Comparison of ENCODE assay signal across 21 cellular contexts in the genomic region with DNA sequence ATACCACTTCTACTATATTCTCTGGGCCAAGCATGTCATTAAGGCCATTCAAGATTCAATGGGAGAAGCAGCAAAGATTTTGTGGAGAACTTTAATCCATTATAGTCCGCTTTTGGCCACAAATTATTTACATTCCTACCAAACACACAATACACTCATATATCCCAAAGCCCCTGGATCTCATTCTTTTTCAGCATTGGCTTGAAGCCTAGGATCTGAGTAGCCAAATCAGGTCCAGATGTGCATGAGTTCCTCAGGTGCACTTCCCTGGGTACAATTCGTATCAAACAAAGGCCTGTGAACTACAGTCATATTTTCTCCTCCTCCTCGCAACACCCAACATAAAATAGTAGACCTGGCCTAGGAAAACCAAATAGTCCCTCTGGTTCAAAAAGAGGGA.
A peak's percentile ranks its signal among the peaks of the same experiment; 100 is the strongest.
DNase-seq lines count a peak whose midpoint lies in the region; ATAC-seq and TF ChIP-seq lines count a peak whose summit lies in the region.
"Had no signal": no experiment of that assay in that cellular context is flagged by ENCODE, and none has a peak within 500 bp of the region (broad histone marks: within the 10 kb centered on the region; RNA-seq: fewer than 3 reads in every experiment).

No MANE protein-coding gene starts in this region.

- peaks cover 7% of the 10 kb centered on the region for H3K36me3 Mint-ChIP-seq in nephron (ENCODE audit: low read depth)
- H3K36me3 Mint-ChIP-seq: CD4-positive, CD25-positive, alpha-beta regulatory T cell had no signal

- no peak overlapping the region for H3K4me2 ChIP-seq in mesendoderm (ENCODE audit: low read length)
- H3K4me2 ChIP-seq: GM23338 had no signal

- no peaks in the 10 kb centered on the region for H3K79me2 ChIP-seq in mesendoderm (ENCODE audit: control insufficient read depth, insufficient read depth, low read length)

- H3K27me3 Mint-ChIP-seq in nephron (ENCODE audit: low read depth) = no peaks in the 10 kb centered on the region
- H3K27me3 Mint-ChIP-seq: CD4-positive, CD25-positive, alpha-beta regulatory T cell had no signal

- no peak overlapping the region for H2AK5ac ChIP-seq in mesendoderm (ENCODE audit: low read length)

- TF ChIP-seq CTCF in AG10803 (conservative IDR thresholded peaks at IDR 0.05; ENCODE audit: low read length) (no peak), fibroblast of mammary gland (conservative IDR thresholded peaks at IDR 0.05; ENCODE audit: control insufficient read depth, insufficient read depth, low read depth, low read length) (no peak), nephron (IDR thresholded peaks at IDR 0.05; ENCODE audit: unreplicated experiment in 3 of 3) (no peak)

- H3K18ac ChIP-seq in mesendoderm (ENCODE audit: low read length) = no peak overlapping the region

- no peak overlapping the region for H2BK120ac ChIP-seq in mesendoderm (ENCODE audit: low read depth, low read length)

- H3K4ac ChIP-seq in mesendoderm (ENCODE audit: low read depth, low read length) = no peak overlapping the region

- no peak overlapping the region for H3K56ac ChIP-seq in mesendoderm (ENCODE audit: low read length)

- H3K27ac ChIP-seq in mesendoderm (ENCODE audit: low read depth, low read length) = no peak overlapping the region
- H3K27ac ChIP-seq: 22Rv1 had no signal

- peaks cover 3% of the 10 kb centered on the region for H3K9me3 Mint-ChIP-seq in nephron
- H3K9me3 Mint-ChIP-seq: GM23338, HFFc6 had no signal

- H3K9ac ChIP-seq in mesendoderm (ENCODE audit: low read length) = no peak overlapping the region

- H3K4me3 ChIP-seq in AG10803 (ENCODE audit: low read length) (no peak overlapping the region), fibroblast of mammary gland (ENCODE audit: control insufficient read depth, low read depth, low read length) (no peak overlapping the region), mesendoderm (ENCODE audit: low read length) (no peak overlapping the region)
- H3K4me3 ChIP-seq: GM12878, GM23338 had no signal

- ATAC-seq in SK-N-SH treated with all-trans-retinoic acid at 6 μM for 48 hours = peak; percentile 45
- ATAC-seq: GM12878, GM23338, HepG2 had no signal

- DNase-seq in AG10803 (ENCODE audit: low read depth) = peak; percentile 22
- DNase-seq in fibroblast of mammary gland (ENCODE audit: low read depth) = peak; percentile 6
- DNase-seq in SKM-1 treated with dmso at 0.1 percent for 144 hours (lab: John Stamatoyannopoulos, UW; ENCODE audit: unreplicated experiment) = no peak
- no peak for DNase-seq in 8988T
- DNase-seq in mesendoderm = no peak
- DNase-seq: BE2C; C1 segment of cervical spinal cord; CD4-positive, CD25-positive, alpha-beta regulatory T cell; CD8-positive, alpha-beta memory T cell; COR-L47; DMS 273 treated with DMSO at 0.1 percent for 48 hours; DMS53; DND-41; HCEC 1CT; HFFc6 had no signal

- no peaks in the 10 kb centered on the region for H3K4me1 ChIP-seq in mesendoderm (ENCODE audit: control insufficient read depth, low read depth, low read length)

- no peaks in the 10 kb centered on the region for H3K27me3 ChIP-seq in mesendoderm (ENCODE audit: insufficient read depth, low read length, poor library complexity)
- H3K27me3 ChIP-seq: BE2C had no signal

- H4K8ac ChIP-seq in mesendoderm (ENCODE audit: low read depth, low read length) = no peak overlapping the region

- no CpG with 5 or more reads among the region's 3 CpGs for WGBS in mesendoderm (ENCODE audit: extremely low coverage, insufficient coverage, low lambda C conversion rate)

- no peak overlapping the region for H3K4me3 Mint-ChIP-seq in nephron
- H3K4me3 Mint-ChIP-seq: CD4-positive, CD25-positive, alpha-beta regulatory T cell; CD8-positive, alpha-beta memory T cell; GM23338; HFFc6 had no signal

- peak overlapping the region; percentile 38 to 82 (median 43) for H3K27ac Mint-ChIP-seq in nephron
- H3K27ac Mint-ChIP-seq: CD4-positive, CD25-positive, alpha-beta regulatory T cell; CD8-positive, alpha-beta memory T cell; GM23338; HFFc6 had no signal

- H2BK5ac ChIP-seq in mesendoderm (ENCODE audit: low read length) = no peak overlapping the region

- H3K79me1 ChIP-seq in mesendoderm (ENCODE audit: low read length) = no peaks in the 10 kb centered on the region

- peaks cover 27% of the 10 kb centered on the region for H3K4me1 Mint-ChIP-seq in nephron
- H3K4me1 Mint-ChIP-seq: CD4-positive, CD25-positive, alpha-beta regulatory T cell; CD8-positive, alpha-beta memory T cell had no signal

- H3K36me3 ChIP-seq in mesendoderm (ENCODE audit: control insufficient read depth, insufficient read depth, low read length) = no peaks in the 10 kb centered on the region
- H3K36me3 ChIP-seq: BE2C had no signal

- no peak overlapping the region for H3K23ac ChIP-seq in mesendoderm (ENCODE audit: low read length)

- H4K5ac ChIP-seq in mesendoderm (ENCODE audit: low read length) = no peak overlapping the region

- no peak overlapping the region for H2BK15ac ChIP-seq in mesendoderm (replicated peaks; ENCODE audit: low read depth)

TF ChIP-seq in SK-N-SH treated with all-trans-retinoic acid at 6 μM for 48 hours, 23 proteins besides CTCF, POLR2A, EP300 and RAD21 (continues in another document):
- TF ChIP-seq, protein P1, sequence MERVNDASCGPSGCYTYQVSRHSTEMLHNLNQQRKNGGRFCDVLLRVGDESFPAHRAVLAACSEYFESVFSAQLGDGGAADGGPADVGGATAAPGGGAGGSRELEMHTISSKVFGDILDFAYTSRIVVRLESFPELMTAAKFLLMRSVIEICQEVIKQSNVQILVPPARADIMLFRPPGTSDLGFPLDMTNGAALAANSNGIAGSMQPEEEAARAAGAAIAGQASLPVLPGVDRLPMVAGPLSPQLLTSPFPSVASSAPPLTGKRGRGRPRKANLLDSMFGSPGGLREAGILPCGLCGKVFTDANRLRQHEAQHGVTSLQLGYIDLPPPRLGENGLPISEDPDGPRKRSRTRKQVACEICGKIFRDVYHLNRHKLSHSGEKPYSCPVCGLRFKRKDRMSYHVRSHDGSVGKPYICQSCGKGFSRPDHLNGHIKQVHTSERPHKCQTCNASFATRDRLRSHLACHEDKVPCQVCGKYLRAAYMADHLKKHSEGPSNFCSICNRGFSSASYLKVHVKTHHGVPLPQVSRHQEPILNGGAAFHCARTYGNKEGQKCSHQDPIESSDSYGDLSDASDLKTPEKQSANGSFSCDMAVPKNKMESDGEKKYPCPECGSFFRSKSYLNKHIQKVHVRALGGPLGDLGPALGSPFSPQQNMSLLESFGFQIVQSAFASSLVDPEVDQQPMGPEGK (CRISPR knock-in tag; IDR thresholded peaks at IDR 0.05; ENCODE audit: borderline replicate concordance) = no peak
- TF ChIP-seq, protein P2, sequence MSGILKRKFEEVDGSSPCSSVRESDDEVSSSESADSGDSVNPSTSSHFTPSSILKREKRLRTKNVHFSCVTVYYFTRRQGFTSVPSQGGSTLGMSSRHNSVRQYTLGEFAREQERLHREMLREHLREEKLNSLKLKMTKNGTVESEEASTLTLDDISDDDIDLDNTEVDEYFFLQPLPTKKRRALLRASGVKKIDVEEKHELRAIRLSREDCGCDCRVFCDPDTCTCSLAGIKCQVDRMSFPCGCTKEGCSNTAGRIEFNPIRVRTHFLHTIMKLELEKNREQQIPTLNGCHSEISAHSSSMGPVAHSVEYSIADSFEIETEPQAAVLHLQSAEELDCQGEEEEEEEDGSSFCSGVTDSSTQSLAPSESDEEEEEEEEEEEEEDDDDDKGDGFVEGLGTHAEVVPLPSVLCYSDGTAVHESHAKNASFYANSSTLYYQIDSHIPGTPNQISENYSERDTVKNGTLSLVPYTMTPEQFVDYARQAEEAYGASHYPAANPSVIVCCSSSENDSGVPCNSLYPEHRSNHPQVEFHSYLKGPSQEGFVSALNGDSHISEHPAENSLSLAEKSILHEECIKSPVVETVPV (CRISPR knock-in tag; IDR thresholded peaks at IDR 0.05) = no peak
- TF ChIP-seq, protein P3, sequence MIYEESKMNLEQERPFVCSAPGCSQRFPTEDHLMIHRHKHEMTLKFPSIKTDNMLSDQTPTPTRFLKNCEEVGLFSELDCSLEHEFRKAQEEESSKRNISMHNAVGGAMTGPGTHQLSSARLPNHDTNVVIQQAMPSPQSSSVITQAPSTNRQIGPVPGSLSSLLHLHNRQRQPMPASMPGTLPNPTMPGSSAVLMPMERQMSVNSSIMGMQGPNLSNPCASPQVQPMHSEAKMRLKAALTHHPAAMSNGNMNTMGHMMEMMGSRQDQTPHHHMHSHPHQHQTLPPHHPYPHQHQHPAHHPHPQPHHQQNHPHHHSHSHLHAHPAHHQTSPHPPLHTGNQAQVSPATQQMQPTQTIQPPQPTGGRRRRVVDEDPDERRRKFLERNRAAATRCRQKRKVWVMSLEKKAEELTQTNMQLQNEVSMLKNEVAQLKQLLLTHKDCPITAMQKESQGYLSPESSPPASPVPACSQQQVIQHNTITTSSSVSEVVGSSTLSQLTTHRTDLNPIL (CRISPR knock-in tag; IDR thresholded peaks at IDR 0.05; ENCODE audit: low read depth) = no peak
- TF ChIP-seq TOX (CRISPR knock-in tag; IDR thresholded peaks at IDR 0.05; ENCODE audit: borderline replicate concordance) (no peak), OSR1 (CRISPR knock-in tag; IDR thresholded peaks at IDR 0.05) (no peak), ZC3H10 (CRISPR knock-in tag; IDR thresholded peaks at IDR 0.05) (no peak), ARNTL (CRISPR knock-in tag; IDR thresholded peaks at IDR 0.05; ENCODE audit: borderline replicate concordance, low read depth) (no peak), CSDC2 (CRISPR knock-in tag; IDR thresholded peaks at IDR 0.05) (no peak), BACH2 (CRISPR knock-in tag; IDR thresholded peaks at IDR 0.05; ENCODE audit: borderline replicate concordance) (no peak)
- TF ChIP-seq, protein P4, sequence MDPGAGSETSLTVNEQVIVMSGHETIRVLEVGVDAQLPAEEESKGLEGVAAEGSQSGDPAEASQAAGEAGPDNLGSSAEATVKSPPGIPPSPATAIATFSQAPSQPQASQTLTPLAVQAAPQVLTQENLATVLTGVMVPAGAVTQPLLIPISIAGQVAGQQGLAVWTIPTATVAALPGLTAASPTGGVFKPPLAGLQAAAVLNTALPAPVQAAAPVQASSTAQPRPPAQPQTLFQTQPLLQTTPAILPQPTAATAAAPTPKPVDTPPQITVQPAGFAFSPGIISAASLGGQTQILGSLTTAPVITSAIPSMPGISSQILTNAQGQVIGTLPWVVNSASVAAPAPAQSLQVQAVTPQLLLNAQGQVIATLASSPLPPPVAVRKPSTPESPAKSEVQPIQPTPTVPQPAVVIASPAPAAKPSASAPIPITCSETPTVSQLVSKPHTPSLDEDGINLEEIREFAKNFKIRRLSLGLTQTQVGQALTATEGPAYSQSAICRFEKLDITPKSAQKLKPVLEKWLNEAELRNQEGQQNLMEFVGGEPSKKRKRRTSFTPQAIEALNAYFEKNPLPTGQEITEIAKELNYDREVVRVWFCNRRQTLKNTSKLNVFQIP (CRISPR knock-in tag; IDR thresholded peaks at IDR 0.05; ENCODE audit: borderline replicate concordance, low read depth) = no peak

Comparison
In these comparisons a context has a peak if more than half of its experiments do, and no peak if none do; other contexts are left out.
1. DNase-seq: peak in AG10803 (single experiment) and fibroblast of mammary gland (single experiment); none in SKM-1 treated with dmso at 0.1 percent for 144 hours (single experiment), 8988T (single experiment) and mesendoderm (single experiment).